In genomic region chr4:150769235-150769634, GRCh38 we compare ENCODE assay signal across 11 cellular contexts.
A peak's percentile ranks its signal among the peaks of the same experiment; 100 is the strongest.
DNase-seq lines count a peak whose midpoint lies in the region; ATAC-seq and TF ChIP-seq lines count a peak whose summit lies in the region.
"Had no signal": no experiment of that assay in that cellular context is flagged by ENCODE, and none has a peak within 500 bp of the region (broad histone marks: within the 10 kb centered on the region; RNA-seq: fewer than 3 reads in every experiment).

No MANE protein-coding gene starts in this region.

- no peak for TF ChIP-seq POLR2A in NB4 (IDR thresholded peaks at IDR 0.05; ENCODE audit: extremely low read depth, insufficient read length)

- peak overlapping the region; percentile 8 for H3K4me2 ChIP-seq in osteoblast (ENCODE audit: insufficient read depth, low read length)

- peak overlapping the region; percentile 3 for H3K27ac ChIP-seq in osteoblast (ENCODE audit: low read depth, low read length)

- CTCF ChIA-PET in activated CD4-positive, alpha-beta memory T cell treated with anti-CD3 and anti-CD28 coated beads for 36 hours (lab: Charles Lee): no interaction called here

- H3K4me3 ChIP-seq in NB4 (ENCODE audit: low read depth, low read length) (no peak overlapping the region), cardiac fibroblast (replicated peaks in 1 of 2; ENCODE audit: low read depth in 2 of 2, low read length in 2 of 2) (no peak overlapping the region), osteoblast (ENCODE audit: insufficient read depth, low read length) (no peak overlapping the region)

- no peaks in the 10 kb centered on the region for H3K79me2 ChIP-seq in osteoblast (ENCODE audit: insufficient read depth, low read length)

- peak overlapping the region in 2 of 6 donors; percentile 1 to 49 for H3K27ac Mint-ChIP-seq in immature natural killer cell
- H3K27ac Mint-ChIP-seq in activated CD4-positive, alpha-beta memory T cell treated with anti-CD3 and anti-CD28 coated beads for 36 hours: no peak overlapping the region
- H3K27ac Mint-ChIP-seq: activated B cell treated with CpG ODN at 0.5 μM for 24 hours had no signal

- H3K4me3 Mint-ChIP-seq in immature natural killer cell: no peak overlapping the region
- H3K4me3 Mint-ChIP-seq in activated CD4-positive, alpha-beta memory T cell treated with anti-CD3 and anti-CD28 coated beads for 36 hours: no peak overlapping the region
- H3K4me3 Mint-ChIP-seq: activated B cell treated with CpG ODN at 0.5 μM for 24 hours; central memory CD8-positive, alpha-beta T cell had no signal

- TF ChIP-seq CTCF in NB4 (IDR thresholded peaks at IDR 0.05; ENCODE audit: low read depth, low read length) (no peak), cardiac fibroblast (IDR thresholded peaks at IDR 0.05; ENCODE audit: low read depth, low read length) (no peak), osteoblast (IDR thresholded peaks at IDR 0.05; ENCODE audit: extremely low read depth, low read depth, low read length) (no peak)

- H4K20me1 ChIP-seq in osteoblast (ENCODE audit: insufficient read depth, low read length): no peaks in the 10 kb centered on the region

- H3K27me3 Mint-ChIP-seq in immature natural killer cell (ENCODE audit: low read depth in 3 of 3): no peaks in the 10 kb centered on the region
- H3K27me3 Mint-ChIP-seq in activated CD4-positive, alpha-beta memory T cell treated with anti-CD3 and anti-CD28 coated beads for 36 hours: no peaks in the 10 kb centered on the region
- H3K27me3 Mint-ChIP-seq: activated B cell treated with CpG ODN at 0.5 μM for 24 hours; central memory CD8-positive, alpha-beta T cell had no signal

- H3K4me1 Mint-ChIP-seq in immature natural killer cell: peaks cover 7% of the 10 kb centered on the region in 2 donors
- H3K4me1 Mint-ChIP-seq in activated CD4-positive, alpha-beta memory T cell treated with anti-CD3 and anti-CD28 coated beads for 36 hours (ENCODE audit: low read depth): peaks cover 14% of the 10 kb centered on the region
- H3K4me1 Mint-ChIP-seq: activated B cell treated with CpG ODN at 0.5 μM for 24 hours had no signal

- POLR2A ChIA-PET in activated CD4-positive, alpha-beta memory T cell treated with anti-CD3 and anti-CD28 coated beads for 36 hours (lab: Charles Lee): no interaction called here

- no peaks in the 10 kb centered on the region for H3K27me3 ChIP-seq in osteoblast (ENCODE audit: insufficient read depth, low read length)

- H3K36me3 ChIP-seq in osteoblast (ENCODE audit: insufficient read depth, low read length): no peaks in the 10 kb centered on the region

- DNase-seq in NB4 (ENCODE audit: low read depth) (peak; percentile 47), cardiac fibroblast (ENCODE audit: low read depth in 2 of 2) (peak; percentile 61 to 81), osteoblast (ENCODE audit: insufficient read length, low spot score, missing footprints) (peak; percentile 35), immature natural killer cell (no peak), superior temporal gyrus (ENCODE audit: extremely low spot score) (no peak)
- no peak for DNase-seq in activated CD4-positive, CD25-positive, alpha-beta regulatory T cell treated with anti-CD3 and anti-CD28 coated beads, Interleukin-2, amount 50 U/mL, for 72 hours
- DNase-seq in activated CD4-positive, alpha-beta memory T cell treated with anti-CD3 and anti-CD28 coated beads for 36 hours: no peak
- DNase-seq: activated B cell treated with CpG ODN at 0.5 μM for 24 hours, NCI-H1694 had no signal

- no peak overlapping the region for H2AFZ ChIP-seq in osteoblast (ENCODE audit: low read length)

- no peaks in the 10 kb centered on the region for H3K9me3 Mint-ChIP-seq in immature natural killer cell
- no peaks in the 10 kb centered on the region for H3K9me3 Mint-ChIP-seq in activated CD4-positive, alpha-beta memory T cell treated with anti-CD3 and anti-CD28 coated beads for 36 hours
- H3K9me3 Mint-ChIP-seq: activated B cell treated with CpG ODN at 0.5 μM for 24 hours; central memory CD8-positive, alpha-beta T cell had no signal

- intact Hi-C loops in activated CD4-positive, alpha-beta memory T cell treated with anti-CD3 and anti-CD28 coated beads for 36 hours (cut with micrococcal nuclease): no loop called here

- H3K4me1 ChIP-seq in osteoblast (ENCODE audit: insufficient read depth, low read length): peaks cover 15% of the 10 kb centered on the region

- ATAC-seq in GM18520 (IDR thresholded peaks at IDR 0.05; ENCODE audit: unreplicated experiment): peak; percentile 72

- peaks cover 3 to 10% (median 8%) of the 10 kb centered on the region in 3 donors for H3K36me3 Mint-ChIP-seq in immature natural killer cell
- peaks cover 6% of the 10 kb centered on the region for H3K36me3 Mint-ChIP-seq in activated CD4-positive, alpha-beta memory T cell treated with anti-CD3 and anti-CD28 coated beads for 36 hours

- no peaks in the 10 kb centered on the region for H3K9me3 ChIP-seq in osteoblast (ENCODE audit: low read depth, low read length)

Comparison
In these comparisons a context has a peak if more than half of its experiments do, and no peak if none do; other contexts are left out.
1. DNase-seq: peak in NB4 (single experiment), cardiac fibroblast (2 of 2) and osteoblast (single experiment); none in activated CD4-positive, CD25-positive, alpha-beta regulatory T cell treated with anti-CD3 and anti-CD28 coated beads, Interleukin-2, amount 50 U/mL, for 72 hours (single experiment), immature natural killer cell (0 of 3), superior temporal gyrus (single experiment) and activated CD4-positive, alpha-beta memory T cell treated with anti-CD3 and anti-CD28 coated beads for 36 hours (single experiment).